12 cellular contexts compared by ENCODE assay signal in genomic region chr9:33065157-33066076, GRCh38. TPM values are rescaled to one million over a fixed set of nuclear protein-coding genes. Genes with fewer than 3 reads are reported as not detected.
DNase-seq lines count a peak whose midpoint lies in the region; ATAC-seq lines count a peak whose summit lies in the region.
"Had no signal": no experiment of that assay in that cellular context is flagged by ENCODE, and none has a peak within 500 bp of the region (broad histone marks: within the 10 kb centered on the region; RNA-seq: fewer than 3 reads in every experiment).

No MANE protein-coding gene starts in this region.

- no peaks in the 10 kb centered on the region for H3K9me2 ChIP-seq in GM23248 (ENCODE audit: insufficient read depth)

- intact Hi-C loops in head of caudate nucleus (cut with DNase I) = no loop called here

- H3K27ac Mint-ChIP-seq in activated naive CD8-positive, alpha-beta T cell treated with anti-CD3 and anti-CD28 coated beads, Interleukin-2, amount 10 ng/mL, durations not matched to agents 7 days and 5 days = peak overlapping the region; percentile 80
- no peak overlapping the region for H3K27ac Mint-ChIP-seq in stimulated activated effector memory CD8-positive, alpha-beta T cell treated with anti-CD3 and anti-CD28 coated beads, Interleukin-12 subunit alpha, Interleukin-12 subunit beta, amount 100 ng/mL, for 72 hours

- H4K20me1 ChIP-seq in GM23248 (ENCODE audit: insufficient read depth) = no peaks in the 10 kb centered on the region

- DNase-seq in activated naive CD8-positive, alpha-beta T cell treated with anti-CD3 and anti-CD28 coated beads, Interleukin-2, amount 10 ng/mL, durations not matched to agents 7 days and 5 days = no peak
- DNase-seq in head of caudate nucleus (no peak), GM23248 (no peak), GDM1 (lab: John Stamatoyannopoulos, UW) (no peak)
- DNase-seq in stimulated activated effector memory CD8-positive, alpha-beta T cell treated with anti-CD3 and anti-CD28 coated beads, Interleukin-12 subunit alpha, Interleukin-12 subunit beta, amount 100 ng/mL, for 72 hours (ENCODE audit: low spot score in 2 of 2) = no peak
- DNase-seq: activated naive CD4-positive, alpha-beta T cell treated with Interleukin-2 at 50 U/mL for 16 hours; small intestine had no signal

- H3K9ac ChIP-seq in GM23248 = no peak overlapping the region

- H3K4me3 Mint-ChIP-seq in activated naive CD8-positive, alpha-beta T cell treated with anti-CD3 and anti-CD28 coated beads, Interleukin-2, amount 10 ng/mL, durations not matched to agents 7 days and 5 days = peak overlapping the region; percentile 19
- H3K4me3 Mint-ChIP-seq in stimulated activated effector memory CD8-positive, alpha-beta T cell treated with anti-CD3 and anti-CD28 coated beads, Interleukin-12 subunit alpha, Interleukin-12 subunit beta, amount 100 ng/mL, for 72 hours = no peak overlapping the region

- H3F3A ChIP-seq in GM23248 (ENCODE audit: insufficient read depth) = 0 out of 2 replicates have a peak, but pooled peaks cover 4% of the 10 kb centered on the region

- no peaks in the 10 kb centered on the region for H3K9me3 ChIP-seq in GM23248 (ENCODE audit: low read depth)
- H3K9me3 ChIP-seq: suprapubic skin had no signal

- POLR2A ChIA-PET in activated naive CD8-positive, alpha-beta T cell treated with anti-CD3 and anti-CD28 coated beads, Interleukin-2, amount 10 ng/mL, durations not matched to agents 7 days and 5 days (lab: Charles Lee) = interaction anchor here (0.7 to 1.8 kb wide), 3 partner anchors 11 to 181 kb away, joined by 3 to 5 read pairs (median 3); partner anchors contain the start of gene SMU1

- no peaks in the 10 kb centered on the region for H3K27me3 Mint-ChIP-seq in activated naive CD8-positive, alpha-beta T cell treated with anti-CD3 and anti-CD28 coated beads, Interleukin-2, amount 10 ng/mL, durations not matched to agents 7 days and 5 days

- H3K79me2 ChIP-seq in GM23248 (ENCODE audit: insufficient read depth) = peaks cover 37% of the 10 kb centered on the region

- H3K27ac ChIP-seq in GM23248 = no peak overlapping the region
- H3K27ac ChIP-seq: suprapubic skin had no signal

- no peaks in the 10 kb centered on the region for H3K27me3 ChIP-seq in GM23248 (replicated peaks; ENCODE audit: insufficient read depth)
- H3K27me3 ChIP-seq: suprapubic skin had no signal

- no peaks in the 10 kb centered on the region for H3K4me1 ChIP-seq in GM23248 (ENCODE audit: insufficient read depth)
- H3K4me1 ChIP-seq: suprapubic skin had no signal

- H3K4me2 ChIP-seq in GM23248 (ENCODE audit: unreplicated experiment) = no peak overlapping the region

- H3K36me3 Mint-ChIP-seq in activated naive CD8-positive, alpha-beta T cell treated with anti-CD3 and anti-CD28 coated beads, Interleukin-2, amount 10 ng/mL, durations not matched to agents 7 days and 5 days = peaks cover 32% of the 10 kb centered on the region
- H3K36me3 Mint-ChIP-seq in stimulated activated effector memory CD8-positive, alpha-beta T cell treated with anti-CD3 and anti-CD28 coated beads, Interleukin-12 subunit alpha, Interleukin-12 subunit beta, amount 100 ng/mL, for 72 hours = peaks cover 100% of the 10 kb centered on the region

- H3K4me1 Mint-ChIP-seq in activated naive CD8-positive, alpha-beta T cell treated with anti-CD3 and anti-CD28 coated beads, Interleukin-2, amount 10 ng/mL, durations not matched to agents 7 days and 5 days = peaks cover 19% of the 10 kb centered on the region
- peaks cover 19% of the 10 kb centered on the region for H3K4me1 Mint-ChIP-seq in stimulated activated effector memory CD8-positive, alpha-beta T cell treated with anti-CD3 and anti-CD28 coated beads, Interleukin-12 subunit alpha, Interleukin-12 subunit beta, amount 100 ng/mL, for 72 hours

- H2AFZ ChIP-seq in GM23248 = no peak overlapping the region

- no peak overlapping the region for H3K4me3 ChIP-seq in GM23248
- H3K4me3 ChIP-seq: K562, suprapubic skin had no signal

- H3K9me3 Mint-ChIP-seq in activated naive CD8-positive, alpha-beta T cell treated with anti-CD3 and anti-CD28 coated beads, Interleukin-2, amount 10 ng/mL, durations not matched to agents 7 days and 5 days = no peaks in the 10 kb centered on the region
- H3K9me3 Mint-ChIP-seq in stimulated activated effector memory CD8-positive, alpha-beta T cell treated with anti-CD3 and anti-CD28 coated beads, Interleukin-12 subunit alpha, Interleukin-12 subunit beta, amount 100 ng/mL, for 72 hours = no peaks in the 10 kb centered on the region

- 92 to 96% methylated on average over 5 of the region's 5 CpGs for WGBS in GM23248 (ENCODE audit: low coverage in 1 of 2, low lambda C conversion rate in 2 of 2, missing lambda C conversion rate in 2 of 2), 2 experiments

- in situ Hi-C loops in GM23248 (cut with MboI) = no loop called here

- ATAC-seq in GM18520 (IDR thresholded peaks at IDR 0.05; ENCODE audit: unreplicated experiment) (peak; percentile 51), GM21423 (IDR thresholded peaks at IDR 0.05; ENCODE audit: unreplicated experiment) (peak; percentile 77), HG03354 (IDR thresholded peaks at IDR 0.05; ENCODE audit: poor library complexity, severe bottlenecking, unreplicated experiment) (peak; percentile 86)
- peak; percentile 30 for ATAC-seq in activated naive CD8-positive, alpha-beta T cell treated with anti-CD3 and anti-CD28 coated beads, Interleukin-2, amount 10 ng/mL, durations not matched to agents 7 days and 5 days (ENCODE audit: low read depth)
- no peak for ATAC-seq in stimulated activated effector memory CD8-positive, alpha-beta T cell treated with anti-CD3 and anti-CD28 coated beads, Interleukin-12 subunit alpha, Interleukin-12 subunit beta, amount 100 ng/mL, for 72 hours
- ATAC-seq: K562 had no signal

- peaks cover 65% of the 10 kb centered on the region for H3K36me3 ChIP-seq in GM23248 (ENCODE audit: low read depth)

RNA-seq across cellular contexts. Expression of gene SMU1, which starts 11.1 kb away (rescaled TPM):
- 10 to 100 TPM; 22.2 to 22.9 TPM for total RNA-seq in activated naive CD8-positive, alpha-beta T cell treated with anti-CD3 and anti-CD28 coated beads, Interleukin-2, amount 10 ng/mL, durations not matched to agents 7 days and 5 days
- total RNA-seq in GM23248 (2014; rRNA removed; shearing (Covaris generic)) = 23.1 and 26.3 TPM in 2 replicates
- 18.6 and 20.9 TPM in 2 replicates for polyA plus RNA-seq in GM23248 (2016; fragmentation: Nextera tagmentation; extraction: Ambion mirVana)

RNA-seq across cellular contexts. Expression of gene DNAJA1, which starts 40.3 kb away (rescaled TPM):
- total RNA-seq in activated naive CD8-positive, alpha-beta T cell treated with anti-CD3 and anti-CD28 coated beads, Interleukin-2, amount 10 ng/mL, durations not matched to agents 7 days and 5 days = 100 to 1,000 TPM in 1 of 2 experiments, 10 to 100 TPM in 1; 99.1 to 102 TPM
- 84.6 and 92.7 TPM in 2 replicates for total RNA-seq in GM23248 (2014; rRNA removed; shearing (Covaris generic))
- 108 and 115 TPM in 2 replicates for polyA plus RNA-seq in GM23248 (2016; fragmentation: Nextera tagmentation; extraction: Ambion mirVana)
